ENCODE assay signal across 8 cellular contexts in genomic region chr16:12613131-12613991, GRCh38.
DNase-seq lines count a peak whose midpoint lies in the region; ATAC-seq and TF ChIP-seq lines count a peak whose summit lies in the region.

No MANE protein-coding gene starts in this region.

- no peak overlapping the region for H3K14ac ChIP-seq in mesenchymal stem cell (ENCODE audit: low read length in 2 of 2)

- no peak for TF ChIP-seq POLR2A in spleen (IDR thresholded peaks at IDR 0.05)

- H4K8ac ChIP-seq in mesenchymal stem cell (ENCODE audit: low read length), result no peak overlapping the region

- DNase-seq in activated CD4-positive, alpha-beta T cell treated with anti-CD3 and anti-CD28 coated beads, Interleukin-2, amount 10 ng/mL, durations not matched to agents 24 days and 14 days, result no peak
- DNase-seq in inferior parietal cortex (ENCODE audit: extremely low spot score) (peak; percentile 4), spleen (no peak), mesenchymal stem cell (no peak), immature natural killer cell (no peak), anterior cingulate cortex (lab: John Stamatoyannopoulos, UW) (no peak)

- H3K9ac ChIP-seq in mesenchymal stem cell (ENCODE audit: low read length), result no peak overlapping the region

- H3K23ac ChIP-seq in mesenchymal stem cell (ENCODE audit: low read length in 2 of 2), result no peak overlapping the region

- no peak overlapping the region for H3K4me2 ChIP-seq in mesenchymal stem cell (ENCODE audit: low read length, poor library complexity, severe bottlenecking)

- H3K4me3 Mint-ChIP-seq in activated CD4-positive, alpha-beta T cell treated with anti-CD3 and anti-CD28 coated beads, Interleukin-2, amount 10 ng/mL, durations not matched to agents 24 days and 14 days, result peak overlapping the region; percentile 21
- no peak overlapping the region for H3K4me3 Mint-ChIP-seq in immature natural killer cell

- peak; percentile 75 for ATAC-seq in GM18861 (IDR thresholded peaks at IDR 0.05; ENCODE audit: unreplicated experiment)
- ATAC-seq in HG03432 (IDR thresholded peaks at IDR 0.05; ENCODE audit: unreplicated experiment), result peak; percentile 70

- H3K27me3 Mint-ChIP-seq in activated CD4-positive, alpha-beta T cell treated with anti-CD3 and anti-CD28 coated beads, Interleukin-2, amount 10 ng/mL, durations not matched to agents 24 days and 14 days, result peaks cover 2% of the 10 kb centered on the region
- peaks cover 2 to 13% (median 5%) of the 10 kb centered on the region in 3 donors for H3K27me3 Mint-ChIP-seq in immature natural killer cell (ENCODE audit: low read depth in 3 of 3)

- no peak overlapping the region for H2BK15ac ChIP-seq in mesenchymal stem cell (ENCODE audit: low read depth, poor library complexity, severe bottlenecking)

- H3K4me3 ChIP-seq in spleen (no peak overlapping the region), mesenchymal stem cell (ENCODE audit: insufficient read depth in 1 of 2, low read depth in 1 of 2, low read length in 2 of 2) (no peak overlapping the region)

- peaks cover 0 to 9% (median 0%) of the 10 kb centered on the region in 8 donors for H3K9me3 ChIP-seq in spleen
- no peaks in the 10 kb centered on the region for H3K9me3 ChIP-seq in mesenchymal stem cell (ENCODE audit: control insufficient read depth, low read length)

- no peaks in the 10 kb centered on the region for H3K4me1 ChIP-seq in spleen
- H3K4me1 ChIP-seq in mesenchymal stem cell (ENCODE audit: control insufficient read depth, insufficient read depth, low read depth, low read length), result peaks cover 5% of the 10 kb centered on the region

- H3K27ac ChIP-seq in spleen (no peak overlapping the region), mesenchymal stem cell (ENCODE audit: low read length, poor library complexity, severe bottlenecking) (no peak overlapping the region)

- H4K91ac ChIP-seq in mesenchymal stem cell (ENCODE audit: low read length), result no peak overlapping the region

- no peaks in the 10 kb centered on the region for H3K36me3 Mint-ChIP-seq in activated CD4-positive, alpha-beta T cell treated with anti-CD3 and anti-CD28 coated beads, Interleukin-2, amount 10 ng/mL, durations not matched to agents 24 days and 14 days (ENCODE audit: low read depth)
- no peaks in the 10 kb centered on the region for H3K36me3 Mint-ChIP-seq in immature natural killer cell

- H2BK12ac ChIP-seq in mesenchymal stem cell (ENCODE audit: low read length in 2 of 2), result no peak overlapping the region

- TF ChIP-seq CTCF in spleen (IDR thresholded peaks at IDR 0.05 in 8 of 11, conservative IDR thresholded peaks at IDR 0.05 in 3 of 11), result no peak

- WGBS in spleen, 5 donors, result 40 to 47% (median 44%) methylated on average over 15 of the region's 15 CpGs
- 56% methylated on average over 14 of the region's 15 CpGs for whole genome bisulfite sequencing in mesenchymal stem cell

- H3K4me1 Mint-ChIP-seq in activated CD4-positive, alpha-beta T cell treated with anti-CD3 and anti-CD28 coated beads, Interleukin-2, amount 10 ng/mL, durations not matched to agents 24 days and 14 days, result peaks cover 21% of the 10 kb centered on the region
- H3K4me1 Mint-ChIP-seq in immature natural killer cell, result peaks cover 0 to 7% of the 10 kb centered on the region in 2 donors

- intact Hi-C loops in activated CD4-positive, alpha-beta T cell treated with anti-CD3 and anti-CD28 coated beads, Interleukin-2, amount 10 ng/mL, durations not matched to agents 24 days and 14 days (cut with micrococcal nuclease), result loop anchor here (1.0 to 2.0 kb wide), 2 partner anchors 33 to 74 kb away; no protein-coding TSS in a partner anchor
- intact Hi-C loops in spleen (cut with DNase I; ENCODE audit: low total_unique reads), result no loop called here

- no peak overlapping the region for H3K4ac ChIP-seq in mesenchymal stem cell (ENCODE audit: low read depth in 1 of 2, low read length in 2 of 2)

- peaks cover 25% of the 10 kb centered on the region for H3K9me3 Mint-ChIP-seq in activated CD4-positive, alpha-beta T cell treated with anti-CD3 and anti-CD28 coated beads, Interleukin-2, amount 10 ng/mL, durations not matched to agents 24 days and 14 days
- peaks cover 0 to 2% (median 0%) of the 10 kb centered on the region in 6 donors for H3K9me3 Mint-ChIP-seq in immature natural killer cell

- no peak overlapping the region for H2BK120ac ChIP-seq in mesenchymal stem cell (ENCODE audit: low read depth, low read length)

- no peak overlapping the region for H2AFZ ChIP-seq in mesenchymal stem cell (ENCODE audit: low read depth, low read length)

- H2BK5ac ChIP-seq in mesenchymal stem cell (ENCODE audit: low read depth, low read length, poor library complexity, severe bottlenecking), result no peak overlapping the region

- no peak overlapping the region for H2AK5ac ChIP-seq in mesenchymal stem cell (ENCODE audit: low read length, severe bottlenecking)

- H3K27ac Mint-ChIP-seq in activated CD4-positive, alpha-beta T cell treated with anti-CD3 and anti-CD28 coated beads, Interleukin-2, amount 10 ng/mL, durations not matched to agents 24 days and 14 days, result peak overlapping the region; percentile 76
- H3K27ac Mint-ChIP-seq in immature natural killer cell, result no peak overlapping the region

- H3K36me3 ChIP-seq in spleen (no peaks in the 10 kb centered on the region), mesenchymal stem cell (ENCODE audit: control insufficient read depth in 1 of 2, insufficient read depth in 2 of 2, low read depth in 1 of 2, low read length in 2 of 2) (no peaks in the 10 kb centered on the region)

- H3K18ac ChIP-seq in mesenchymal stem cell (ENCODE audit: low read depth in 1 of 2, low read length in 2 of 2), result no peak overlapping the region

- peaks cover 0 to 5% (median 0%) of the 10 kb centered on the region in 7 donors for H3K27me3 ChIP-seq in spleen (replicated peaks in 1 of 7)
- H3K27me3 ChIP-seq in mesenchymal stem cell (ENCODE audit: control insufficient read depth in 1 of 2, insufficient read depth in 1 of 2, low read length in 2 of 2), result peaks cover 0 to 2% of the 10 kb centered on the region in 2 experiments

- no peaks in the 10 kb centered on the region for H3K79me1 ChIP-seq in mesenchymal stem cell (replicated peaks; ENCODE audit: low read length, poor library complexity, severe bottlenecking)
